ENCODE assay signal across 8 cellular contexts in genomic region chr10:79888984-79889383, GRCh38. TPM values are rescaled to one million over a fixed set of nuclear protein-coding genes. Genes with fewer than 3 reads are reported as not detected.
DNase-seq lines count a peak whose midpoint lies in the region; ATAC-seq, FAIRE-seq and TF ChIP-seq lines count a peak whose summit lies in the region.
"Not testable (repeated sequence)": the region's sequence is repeated elsewhere in the genome, so short reads cannot be mapped to it uniquely, and the experiment has no call there.
"Had no signal": no experiment of that assay in that cellular context is flagged by ENCODE, and none has a peak within 500 bp of the region (broad histone marks: within the 10 kb centered on the region; RNA-seq: fewer than 3 reads in every experiment).

No MANE protein-coding gene starts in this region.

- not testable (repeated sequence) for H3K79me2 ChIP-seq in smooth muscle cell (ENCODE audit: low read depth)

- H4K20me1 ChIP-seq in smooth muscle cell (ENCODE audit: low read depth) = not testable (repeated sequence)

- H3F3A ChIP-seq in smooth muscle cell (ENCODE audit: low read depth) = not testable (repeated sequence)

- WGBS in smooth muscle cell (ENCODE audit: low lambda C conversion rate) = 36% methylated on average over 2 of the region's 2 CpGs

- not testable (repeated sequence) for TF ChIP-seq POLR2A in GM12892 (IDR thresholded peaks at IDR 0.05; ENCODE audit: low read depth, low read length); NB4 (IDR thresholded peaks at IDR 0.05; ENCODE audit: extremely low read depth, insufficient read length)

- H3K27ac Mint-ChIP-seq in activated naive CD4-positive, alpha-beta T cell treated with anti-CD3 and anti-CD28 coated beads, Interleukin-2, amount 50 U/mL, for 72 hours; memory B cell: not testable (repeated sequence)

- TF ChIP-seq CTCF in NB4 (IDR thresholded peaks at IDR 0.05; ENCODE audit: low read depth, low read length); smooth muscle cell (IDR thresholded peaks at IDR 0.05; ENCODE audit: borderline replicate concordance, insufficient read depth, poor library complexity, severe bottlenecking): not testable (repeated sequence)

- H3K36me3 ChIP-seq in smooth muscle cell (ENCODE audit: low read depth) = not testable (repeated sequence)

- not testable (repeated sequence) for H3K36me3 Mint-ChIP-seq in activated naive CD4-positive, alpha-beta T cell treated with anti-CD3 and anti-CD28 coated beads, Interleukin-2, amount 50 U/mL, for 72 hours; memory B cell

- not testable (repeated sequence) for H3K4me3 ChIP-seq in NB4 (ENCODE audit: low read depth, low read length); smooth muscle cell

- peaks cover 11% of the 10 kb centered on the region for H3K27me3 Mint-ChIP-seq in memory B cell

- FAIRE-seq in GM12892 (lab: Jason Lieb, UNC) = peak; percentile 77

- H3K9ac ChIP-seq in smooth muscle cell (ENCODE audit: low read depth) = not testable (repeated sequence)

- H2AFZ ChIP-seq in smooth muscle cell (ENCODE audit: low read depth) = peak overlapping the region; percentile 62

- H3K27me3 ChIP-seq in smooth muscle cell (ENCODE audit: low read depth) = not testable (repeated sequence)

- H3K4me1 Mint-ChIP-seq in memory B cell = not testable (repeated sequence)

- H3K27ac ChIP-seq in smooth muscle cell (ENCODE audit: low read depth) = not testable (repeated sequence)

- ATAC-seq in HG02870 (IDR thresholded peaks at IDR 0.05; ENCODE audit: unreplicated experiment) (peak; percentile 58), memory B cell (ENCODE audit: low read depth) (peak; percentile 38)
- peak; percentile 36 to 83 for ATAC-seq in activated naive CD4-positive, alpha-beta T cell treated with anti-CD3 and anti-CD28 coated beads, Interleukin-2, amount 50 U/mL, for 72 hours

- H3K4me1 ChIP-seq in smooth muscle cell (ENCODE audit: low read depth) = not testable (repeated sequence)

- DNase-seq in GM12892 (ENCODE audit: insufficient read length); activated naive CD4-positive, alpha-beta T cell treated with anti-CD3 and anti-CD28 coated beads, Interleukin-2, amount 50 U/mL, for 72 hours (ENCODE audit: low spot score in 2 of 2); memory B cell (ENCODE audit: low spot score in 2 of 2); smooth muscle cell (lab: John Stamatoyannopoulos, UW; ENCODE audit: unreplicated experiment): not testable (repeated sequence)
- DNase-seq in NB4 (ENCODE audit: low read depth) (peak; percentile 4), SKM-1 treated with dmso at 0.1 percent for 144 hours (lab: John Stamatoyannopoulos, UW; ENCODE audit: unreplicated experiment) (peak; percentile 13)

- H3K4me3 Mint-ChIP-seq in memory B cell = not testable (repeated sequence)

- H3K9me3 ChIP-seq in smooth muscle cell (replicated peaks; ENCODE audit: low read depth) = not testable (repeated sequence)

- H3K9me3 Mint-ChIP-seq in activated naive CD4-positive, alpha-beta T cell treated with anti-CD3 and anti-CD28 coated beads, Interleukin-2, amount 50 U/mL, for 72 hours; memory B cell: not testable (repeated sequence)

- H3K4me2 ChIP-seq in smooth muscle cell = not testable (repeated sequence)

RNA-seq across cellular contexts. Expression of gene SFTPD, which starts 59.9 kb away (rescaled TPM):
- polyA plus RNA-seq in GM12892 (2012; ENCODE audit: missing spikeins) = not detected
- under 1 TPM in 1 of 2 donors, not detected in 1; 0.41 TPM for total RNA-seq in activated naive CD4-positive, alpha-beta T cell treated with anti-CD3 and anti-CD28 coated beads, Interleukin-2, amount 50 U/mL, for 72 hours
- total RNA-seq in smooth muscle cell = 1.9 TPM in 1 of 2 replicates, not detected in the other
- polyA plus RNA-seq in smooth muscle cell = 0.64 and 1.0 TPM in 2 replicates
- total RNA-seq: CD4-positive, CD25-positive, alpha-beta regulatory T cell had no signal
- polyA plus RNA-seq: CD4-positive, CD25-positive, alpha-beta regulatory T cell had no signal
